In genomic region chr3:58036287-58037032, GRCh38 we compare ENCODE assay signal across 12 cellular contexts. TPM values are rescaled to one million over a fixed set of nuclear protein-coding genes. Genes with fewer than 3 reads are reported as not detected.
DNase-seq lines count a peak whose midpoint lies in the region; ATAC-seq and TF ChIP-seq lines count a peak whose summit lies in the region.
"Had no signal": no experiment of that assay in that cellular context is flagged by ENCODE, and none has a peak within 500 bp of the region (broad histone marks: within the 10 kb centered on the region; RNA-seq: fewer than 3 reads in every experiment).

No MANE protein-coding gene starts in this region.

- peak overlapping the region; percentile 29 for H3K27ac Mint-ChIP-seq in activated CD4-positive, alpha-beta T cell treated with anti-CD3 and anti-CD28 coated beads for 36 hours

- peak overlapping the region in 3 of 4 donors; percentile 39 to 47 (median 39) for H3K27ac ChIP-seq in body of pancreas
- H3K27ac ChIP-seq in uterus, result peak overlapping the region; percentile 59 to 71
- H3K27ac ChIP-seq: upper lobe of right lung had no signal

- intact Hi-C loops in activated CD4-positive, alpha-beta T cell treated with anti-CD3 and anti-CD28 coated beads for 36 hours (cut with DNase I, micrococcal nuclease), result loop anchor here in 1 of 2 experiments (5.0 kb wide), 1 partner anchor 36 kb away; no protein-coding TSS in a partner anchor
- intact Hi-C loops in body of pancreas (cut with DNase I), result no loop called here
- intact Hi-C loops in uterus (cut with DNase I; ENCODE audit: low total_unique reads), result no loop called here

- H3K27me3 ChIP-seq in body of pancreas (no peaks in the 10 kb centered on the region), uterus (no peaks in the 10 kb centered on the region)
- H3K27me3 ChIP-seq: upper lobe of right lung had no signal

- TF ChIP-seq POLR2A in body of pancreas (IDR thresholded peaks at IDR 0.05) (no peak), uterus (IDR thresholded peaks at IDR 0.05) (no peak)

- no peaks in the 10 kb centered on the region for H3K9me3 Mint-ChIP-seq in activated CD4-positive, alpha-beta T cell treated with anti-CD3 and anti-CD28 coated beads for 36 hours (ENCODE audit: low read depth)
- H3K9me3 Mint-ChIP-seq: activated CD4-positive, alpha-beta T cell treated with anti-CD3 and anti-CD28 coated beads, Interleukin-2, amount 10 ng/mL, durations not matched to agents 7 days and 5 days had no signal

- WGBS in body of pancreas, 2 donors, result 57 to 62% methylated on average over 8 of the region's 8 CpGs

- H3K27me3 Mint-ChIP-seq in activated CD4-positive, alpha-beta T cell treated with anti-CD3 and anti-CD28 coated beads for 36 hours, result no peaks in the 10 kb centered on the region
- H3K27me3 Mint-ChIP-seq: activated CD4-positive, alpha-beta T cell treated with anti-CD3 and anti-CD28 coated beads, Interleukin-2, amount 10 ng/mL, durations not matched to agents 7 days and 5 days had no signal

- H3K4me1 ChIP-seq in body of pancreas (peaks cover 37% of the 10 kb centered on the region), uterus (peaks cover 0 to 8% of the 10 kb centered on the region in 2 donors)

- H3K4me3 Mint-ChIP-seq in activated CD4-positive, alpha-beta T cell treated with anti-CD3 and anti-CD28 coated beads for 36 hours, result no peak overlapping the region
- H3K4me3 Mint-ChIP-seq: activated CD4-positive, alpha-beta T cell treated with anti-CD3 and anti-CD28 coated beads, Interleukin-2, amount 10 ng/mL, durations not matched to agents 7 days and 5 days had no signal

- CTCF ChIA-PET in activated CD4-positive, alpha-beta T cell treated with anti-CD3 and anti-CD28 coated beads for 36 hours (lab: Charles Lee), result interaction anchor here (1.0 to 1.7 kb wide), 3 partner anchors 14 to 130 kb away, joined by 3 to 5 read pairs (median 3); no protein-coding TSS in a partner anchor

- H3K36me3 ChIP-seq in body of pancreas (replicated peaks in 1 of 2; ENCODE audit: insufficient read depth in 1 of 2, low read depth in 2 of 2), result no peaks in the 10 kb centered on the region
- H3K36me3 ChIP-seq in uterus, result no peaks in the 10 kb centered on the region
- H3K36me3 ChIP-seq: upper lobe of right lung had no signal

- H3K9me3 ChIP-seq in body of pancreas (no peaks in the 10 kb centered on the region), uterus (no peaks in the 10 kb centered on the region)
- H3K9me3 ChIP-seq: upper lobe of right lung had no signal

- no peak for TF ChIP-seq CTCF in body of pancreas (IDR thresholded peaks at IDR 0.05)
- TF ChIP-seq CTCF in uterus (IDR thresholded peaks at IDR 0.05), result no peak

- H3K4me3 ChIP-seq in body of pancreas (no peak overlapping the region), uterus (no peak overlapping the region)
- H3K4me3 ChIP-seq: upper lobe of right lung had no signal

- peaks cover 3% of the 10 kb centered on the region for H3K36me3 Mint-ChIP-seq in activated CD4-positive, alpha-beta T cell treated with anti-CD3 and anti-CD28 coated beads for 36 hours (ENCODE audit: low read depth)

- DNase-seq in activated CD4-positive, alpha-beta T cell treated with anti-CD3 and anti-CD28 coated beads for 36 hours, result no peak
- no peak for DNase-seq in activated CD4-positive, alpha-beta T cell treated with anti-CD3 and anti-CD28 coated beads, Interleukin-2, amount 50 U/mL, for 4 hours
- DNase-seq in body of pancreas (no peak), mesenteric fat pad (ENCODE audit: low spot score) (peak; percentile 14), uterus (no peak), NCI-H2171 (lab: John Stamatoyannopoulos, UW) (no peak), amygdala (lab: John Stamatoyannopoulos, UW) (no peak)
- DNase-seq: activated CD4-positive, alpha-beta T cell treated with anti-CD3 and anti-CD28 coated beads, Interleukin-2, amount 10 ng/mL, durations not matched to agents 7 days and 5 days; NCI-H2029; SW 1271; upper lobe of right lung had no signal

- POLR2A ChIA-PET in activated CD4-positive, alpha-beta T cell treated with anti-CD3 and anti-CD28 coated beads for 36 hours (lab: Charles Lee), result no interaction called here

- peaks cover 61% of the 10 kb centered on the region for H3K4me1 Mint-ChIP-seq in activated CD4-positive, alpha-beta T cell treated with anti-CD3 and anti-CD28 coated beads for 36 hours

- ATAC-seq in activated CD4-positive, alpha-beta T cell treated with anti-CD3 and anti-CD28 coated beads for 36 hours, result no peak
- ATAC-seq in body of pancreas (no peak), GM19452 (IDR thresholded peaks at IDR 0.05; ENCODE audit: unreplicated experiment) (no peak)
- ATAC-seq: upper lobe of right lung had no signal

RNA-seq across cellular contexts. Expression of gene FLNB, which starts 28.2 kb away (rescaled TPM):
- 10 to 100 TPM; 25.4 to 29.1 TPM for total RNA-seq in activated CD4-positive, alpha-beta T cell treated with anti-CD3 and anti-CD28 coated beads for 36 hours
- total RNA-seq in body of pancreas (100 to 1,000 TPM; 104 to 121 TPM), mesenteric fat pad (96.3 TPM), uterus (100 to 1,000 TPM in 3 of 4 donors, 10 to 100 TPM in 1; 52.4 to 283 (median 148) TPM)
